8 cellular contexts compared by ENCODE assay signal in genomic region chr3:184560992-184561328, GRCh38. TPM values are rescaled to one million over a fixed set of nuclear protein-coding genes. Genes with fewer than 3 reads are reported as not detected.
DNase-seq lines count a peak whose midpoint lies in the region; ATAC-seq and TF ChIP-seq lines count a peak whose summit lies in the region.

No MANE protein-coding gene starts in this region.

- peak in 1 of 2 donors; percentile 49 for ATAC-seq in stimulated activated naive B cell treated with anti-CD40 and anti-IgM and Interleukin-4, amounts not matched to agents 10 μg/mL and 1 μg/mL and 100 μg/mL, for 72 hours (replicated peaks)
- no peak for ATAC-seq in GM21447 (IDR thresholded peaks at IDR 0.05; ENCODE audit: unreplicated experiment)

- peaks cover 12 to 16% of the 10 kb centered on the region in 2 donors for H3K4me1 Mint-ChIP-seq in stimulated activated naive B cell treated with anti-CD40 and anti-IgM and Interleukin-4, amounts not matched to agents 10 μg/mL and 1 μg/mL and 100 μg/mL, for 72 hours

- peaks cover 37% of the 10 kb centered on the region for H3K4me1 ChIP-seq in left ventricle myocardium inferior

- peak overlapping the region; percentile 72 to 76 for H3K4me3 Mint-ChIP-seq in stimulated activated naive B cell treated with anti-CD40 and anti-IgM and Interleukin-4, amounts not matched to agents 10 μg/mL and 1 μg/mL and 100 μg/mL, for 72 hours

- peaks cover 47% of the 10 kb centered on the region for H3K27me3 ChIP-seq in left ventricle myocardium inferior (ENCODE audit: low read depth)

- H3K36me3 ChIP-seq in left ventricle myocardium inferior, result no peaks in the 10 kb centered on the region

- TF ChIP-seq CTCF in VCaP (conservative IDR thresholded peaks at IDR 0.05), result no peak
- TF ChIP-seq CTCF in left ventricle myocardium inferior (IDR thresholded peaks at IDR 0.05; ENCODE audit: borderline replicate concordance), result no peak

- peak; percentile 68 for DNase-seq in SIG-M5 treated with dmso at 0.1 percent for 504 hours (lab: John Stamatoyannopoulos, UW; ENCODE audit: unreplicated experiment)
- DNase-seq in SIG-M5 (lab: John Stamatoyannopoulos, UW), result no peak
- no peak for DNase-seq in left ventricle myocardium inferior
- DNase-seq in stimulated activated naive B cell treated with anti-CD40 and anti-IgM and Interleukin-4, amounts not matched to agents 10 μg/mL and 1 μg/mL and 100 μg/mL, for 72 hours, result no peak
- DNase-seq in posterior vena cava (ENCODE audit: low spot score), result no peak
- DNase-seq in NCI-H2107 treated with DMSO at 0.1 percent for 48 hours (lab: John Stamatoyannopoulos, UW; ENCODE audit: unreplicated experiment), result no peak

- H3K27ac Mint-ChIP-seq in stimulated activated naive B cell treated with anti-CD40 and anti-IgM and Interleukin-4, amounts not matched to agents 10 μg/mL and 1 μg/mL and 100 μg/mL, for 72 hours, result peak overlapping the region; percentile 1

- H3K27ac ChIP-seq in VCaP (peak overlapping the region; percentile 90), left ventricle myocardium inferior (replicated peaks) (peak overlapping the region; percentile 6)

- intact Hi-C loops in left ventricle myocardium inferior (cut with micrococcal nuclease) (no loop called here), posterior vena cava (cut with DNase I) (loop anchor here in 1 of 2 donors (1.0 kb wide), 1 partner anchor 216 kb away; no protein-coding TSS in a partner anchor)

- no peaks in the 10 kb centered on the region for H3K36me3 Mint-ChIP-seq in stimulated activated naive B cell treated with anti-CD40 and anti-IgM and Interleukin-4, amounts not matched to agents 10 μg/mL and 1 μg/mL and 100 μg/mL, for 72 hours

- H3K9me3 ChIP-seq in left ventricle myocardium inferior (replicated peaks), result no peaks in the 10 kb centered on the region

- no peaks in the 10 kb centered on the region for H3K9me3 Mint-ChIP-seq in stimulated activated naive B cell treated with anti-CD40 and anti-IgM and Interleukin-4, amounts not matched to agents 10 μg/mL and 1 μg/mL and 100 μg/mL, for 72 hours

- peaks cover 49 to 65% of the 10 kb centered on the region in 2 donors for H3K27me3 Mint-ChIP-seq in stimulated activated naive B cell treated with anti-CD40 and anti-IgM and Interleukin-4, amounts not matched to agents 10 μg/mL and 1 μg/mL and 100 μg/mL, for 72 hours

- H3K4me3 ChIP-seq in left ventricle myocardium inferior, result peak overlapping the region; percentile 81

RNA-seq across cellular contexts. Expression of gene EPHB3, which starts 0.6 kb away (rescaled TPM):
- total RNA-seq in left ventricle myocardium inferior, result 5.0 TPM
- total RNA-seq in posterior vena cava, result 10 to 100 TPM in 1 of 2 donors, 1 to 10 TPM in 1; 6.9 to 10.8 TPM
